ENCODE assay signal across 28 cellular contexts in genomic region chr3:182612332-182612731, GRCh38.
"Had no signal": no experiment of that assay in that cellular context is flagged by ENCODE, and none has a peak within 500 bp of the region (broad histone marks: within the 10 kb centered on the region; RNA-seq: fewer than 3 reads in every experiment).

No MANE protein-coding gene starts in this region.

- ATAC-seq: stimulated activated effector memory CD8-positive, alpha-beta T cell treated with anti-CD3 and anti-CD28 coated beads, Interleukin-12 subunit alpha, Interleukin-12 subunit beta, amount 100 ng/mL, for 72 hours; stimulated activated memory B cell treated with anti-CD40 and anti-IgM and Interleukin-4, amounts not matched to agents 10 μg/mL and 1 μg/mL and 100 μg/mL, for 72 hours; stimulated activated naive B cell treated with anti-CD40 and anti-IgM and Interleukin-4, amounts not matched to agents 10 μg/mL and 1 μg/mL and 100 μg/mL, for 72 hours; stimulated activated naive CD8-positive, alpha-beta T cell treated with anti-CD3 and anti-CD28 coated beads, Interleukin-15, amount 100 ng/mL, for 72 hours; stimulated activated naive CD8-positive, alpha-beta T cell treated with anti-CD3 and anti-CD28 coated beads, Interleukin-15, Interleukin-2, amounts not matched to agents 100 U/mL and 50 U/mL, for 24 hours; upper lobe of right lung had no signal

- H3K27me3 Mint-ChIP-seq: stimulated activated memory B cell treated with anti-CD40 and anti-IgM and Interleukin-4, amounts not matched to agents 10 μg/mL and 1 μg/mL and 100 μg/mL, for 72 hours; type B pancreatic cell had no signal

- H3K27me3 ChIP-seq: stomach, suprapubic skin, testis, tibial artery, tibial nerve, transverse colon, upper lobe of left lung, upper lobe of right lung, uterus, vagina had no signal

- H3K9me3 Mint-ChIP-seq: stimulated activated effector memory CD8-positive, alpha-beta T cell treated with anti-CD3 and anti-CD28 coated beads, Interleukin-12 subunit alpha, Interleukin-12 subunit beta, amount 100 ng/mL, for 72 hours; stimulated activated memory B cell treated with anti-CD40 and anti-IgM and Interleukin-4, amounts not matched to agents 10 μg/mL and 1 μg/mL and 100 μg/mL, for 72 hours; stimulated activated naive B cell treated with anti-CD40 and anti-IgM and Interleukin-4, amounts not matched to agents 10 μg/mL and 1 μg/mL and 100 μg/mL, for 72 hours; stimulated activated naive CD8-positive, alpha-beta T cell treated with anti-CD3 and anti-CD28 coated beads, Interleukin-15, amount 100 ng/mL, for 72 hours; stimulated activated naive CD8-positive, alpha-beta T cell treated with anti-CD3 and anti-CD28 coated beads, Interleukin-15, Interleukin-2, amounts not matched to agents 100 ng/mL and 50 ng/mL, for 24 hours; type B pancreatic cell had no signal

- H3K4me1 Mint-ChIP-seq: stimulated activated effector memory CD8-positive, alpha-beta T cell treated with anti-CD3 and anti-CD28 coated beads, Interleukin-12 subunit alpha, Interleukin-12 subunit beta, amount 100 ng/mL, for 72 hours; stimulated activated memory B cell treated with anti-CD40 and anti-IgM and Interleukin-4, amounts not matched to agents 10 μg/mL and 1 μg/mL and 100 μg/mL, for 72 hours; stimulated activated naive B cell treated with anti-CD40 and anti-IgM and Interleukin-4, amounts not matched to agents 10 μg/mL and 1 μg/mL and 100 μg/mL, for 72 hours; stimulated activated naive CD8-positive, alpha-beta T cell treated with anti-CD3 and anti-CD28 coated beads, Interleukin-15, amount 100 ng/mL, for 72 hours had no signal

- H3K4me1 ChIP-seq: testis, tibial artery, upper lobe of left lung, upper lobe of right lung, uterus, vagina had no signal

- DNase-seq: stimulated activated CD4-positive, alpha-beta T cell treated with anti-CD3 and anti-CD28 coated beads, Interleukin-2, amount 100 ng/mL, for 48 hours; stimulated activated CD4-positive, alpha-beta T cell treated with anti-CD3 and anti-CD28 coated beads, Interleukin-4, amount 100 ng/mL, for 1 hour; stimulated activated CD4-positive, alpha-beta T cell treated with anti-CD3 and anti-CD28 coated beads, Interleukin-4, amount 100 ng/mL, for 24 hours; stimulated activated CD4-positive, alpha-beta T cell treated with anti-CD3 and anti-CD28 coated beads, Interleukin-4, amount 100 ng/mL, for 4 hours; stimulated activated CD8-positive, alpha-beta memory T cell treated with anti-CD3 and anti-CD28 coated beads, Interleukin-4, amount 100 ng/mL, for 48 hours; stimulated activated naive B cell treated with anti-CD40 and anti-IgM and Interleukin-4, amounts not matched to agents 10 μg/mL and 1 μg/mL and 100 μg/mL, for 72 hours; stimulated activated naive CD4-positive, alpha-beta T cell; stimulated activated naive CD4-positive, alpha-beta T cell treated with Interleukin-2 at 50 U/mL for 16 hours; stimulated activated naive CD8-positive, alpha-beta T cell treated with anti-CD3 and anti-CD28 coated beads, Interleukin-15, amount 100 ng/mL, for 72 hours; stimulated activated naive CD8-positive, alpha-beta T cell treated with anti-CD3 and anti-CD28 coated beads, Interleukin-15, Interleukin-2, amounts not matched to agents 100 U/mL and 50 U/mL, for 24 hours; stomach; substantia nigra; testis; tibial artery; transverse colon; trophoblast cell; upper lobe of left lung; upper lobe of right lung; uterus had no signal

- H3K36me3 ChIP-seq: stomach, suprapubic skin, thoracic aorta, tibial artery, tibial nerve, transverse colon, upper lobe of left lung, upper lobe of right lung, uterus, vagina had no signal

- H3K36me3 Mint-ChIP-seq: stimulated activated effector memory CD8-positive, alpha-beta T cell treated with anti-CD3 and anti-CD28 coated beads, Interleukin-12 subunit alpha, Interleukin-12 subunit beta, amount 100 ng/mL, for 72 hours; stimulated activated memory B cell treated with anti-CD40 and anti-IgM and Interleukin-4, amounts not matched to agents 10 μg/mL and 1 μg/mL and 100 μg/mL, for 72 hours; stimulated activated naive B cell treated with anti-CD40 and anti-IgM and Interleukin-4, amounts not matched to agents 10 μg/mL and 1 μg/mL and 100 μg/mL, for 72 hours; type B pancreatic cell had no signal

- H3K27ac ChIP-seq: stomach, suprapubic skin, testis, thoracic aorta, tibial artery, tibial nerve, transverse colon, upper lobe of left lung, upper lobe of right lung, uterus, vagina had no signal

- H3K9me3 ChIP-seq: stomach, suprapubic skin, testis, thoracic aorta, tibial artery, tibial nerve, transverse colon, upper lobe of left lung, upper lobe of right lung, uterus, vagina had no signal

- H3K4me3 Mint-ChIP-seq: stimulated activated effector memory CD8-positive, alpha-beta T cell treated with anti-CD3 and anti-CD28 coated beads, Interleukin-12 subunit alpha, Interleukin-12 subunit beta, amount 100 ng/mL, for 72 hours; stimulated activated memory B cell treated with anti-CD40 and anti-IgM and Interleukin-4, amounts not matched to agents 10 μg/mL and 1 μg/mL and 100 μg/mL, for 72 hours; stimulated activated naive B cell treated with anti-CD40 and anti-IgM and Interleukin-4, amounts not matched to agents 10 μg/mL and 1 μg/mL and 100 μg/mL, for 72 hours; stimulated activated naive CD8-positive, alpha-beta T cell treated with anti-CD3 and anti-CD28 coated beads, Interleukin-15, amount 100 ng/mL, for 72 hours; stimulated activated naive CD8-positive, alpha-beta T cell treated with anti-CD3 and anti-CD28 coated beads, Interleukin-15, Interleukin-2, amounts not matched to agents 100 ng/mL and 50 ng/mL, for 24 hours; type B pancreatic cell had no signal

- FAIRE-seq: urothelium cell line had no signal

- H3K27ac Mint-ChIP-seq: stimulated activated effector memory CD8-positive, alpha-beta T cell treated with anti-CD3 and anti-CD28 coated beads, Interleukin-12 subunit alpha, Interleukin-12 subunit beta, amount 100 ng/mL, for 72 hours; stimulated activated memory B cell treated with anti-CD40 and anti-IgM and Interleukin-4, amounts not matched to agents 10 μg/mL and 1 μg/mL and 100 μg/mL, for 72 hours; stimulated activated naive B cell treated with anti-CD40 and anti-IgM and Interleukin-4, amounts not matched to agents 10 μg/mL and 1 μg/mL and 100 μg/mL, for 72 hours; stimulated activated naive CD8-positive, alpha-beta T cell treated with anti-CD3 and anti-CD28 coated beads, Interleukin-15, amount 100 ng/mL, for 72 hours; stimulated activated naive CD8-positive, alpha-beta T cell treated with anti-CD3 and anti-CD28 coated beads, Interleukin-15, Interleukin-2, amounts not matched to agents 100 ng/mL and 50 ng/mL, for 24 hours; type B pancreatic cell had no signal

- H3K4me3 ChIP-seq: stomach, suprapubic skin, testis, thoracic aorta, tibial artery, tibial nerve, transverse colon, upper lobe of left lung, upper lobe of right lung, uterus, vagina had no signal
